18 cellular contexts compared by ENCODE assay signal in the genomic region with DNA sequence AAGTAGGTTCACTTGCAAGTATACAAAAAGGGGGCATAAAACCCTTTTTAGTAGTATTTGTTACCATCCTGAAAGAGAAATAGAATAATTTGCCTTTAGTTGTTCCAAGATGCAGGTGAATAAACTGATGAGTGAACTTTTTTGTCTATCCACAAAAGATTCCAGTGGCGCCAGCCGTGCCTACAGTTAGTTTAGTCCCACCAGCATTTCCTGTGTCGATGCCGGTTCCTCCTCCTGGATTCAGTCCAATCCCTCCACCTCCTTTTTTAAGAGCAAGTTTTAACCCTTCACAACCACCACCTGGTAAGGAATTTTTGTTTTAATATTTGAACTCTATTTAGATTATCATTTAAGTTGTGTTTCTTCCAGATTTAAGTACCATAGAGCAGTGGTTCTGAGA.
DNase-seq lines count a peak whose midpoint lies in the region; ATAC-seq and TF ChIP-seq lines count a peak whose summit lies in the region.
"Had no signal": no experiment of that assay in that cellular context is flagged by ENCODE, and none has a peak within 500 bp of the region (broad histone marks: within the 10 kb centered on the region; RNA-seq: fewer than 3 reads in every experiment).

No MANE protein-coding gene starts in this region.

- no peak overlapping the region for H3K9ac ChIP-seq in H9 (ENCODE audit: extremely low read depth, insufficient read length, low read length)

- no peak overlapping the region for H3K56ac ChIP-seq in H9 (ENCODE audit: insufficient read length, low read depth, low read length)

- H2BK12ac ChIP-seq in H9 (ENCODE audit: insufficient read length, low read depth, low read length), result no peak overlapping the region

- H3K4me3 Mint-ChIP-seq in H9, result no peak overlapping the region
- H3K4me3 Mint-ChIP-seq: activated CD8-positive, alpha-beta T cell treated with anti-CD3 and anti-CD28 coated beads, Interleukin-2, amount 10 ng/mL, durations not matched to agents 7 days and 5 days; memory B cell; naive B cell; type B pancreatic cell had no signal

- H2BK120ac ChIP-seq in H9 (ENCODE audit: low read depth, low read length, poor library complexity, severe bottlenecking), result no peak overlapping the region

- no peak overlapping the region for H2BK15ac ChIP-seq in H9 (ENCODE audit: low read depth, low read length)

- DNase-seq in NCI-H2029 treated with DMSO at 0.1 percent for 48 hours (lab: John Stamatoyannopoulos, UW), result peak; percentile 17
- no peak for DNase-seq in NCI-H2029 (lab: John Stamatoyannopoulos, UW)
- peak; percentile 5 for DNase-seq in COR-L47 (lab: John Stamatoyannopoulos, UW)
- peak in 1 of 3 donors; percentile 55 for DNase-seq in right cardiac atrium
- no peak for DNase-seq in H9
- DNase-seq: activated CD8-positive, alpha-beta T cell treated with anti-CD3 and anti-CD28 coated beads, Interleukin-2, amount 10 ng/mL, durations not matched to agents 7 days and 5 days; DMS79; effector CD4-positive, alpha-beta T cell; naive B cell; NCI-H1092; NCI-H526; right lobe of liver had no signal

- H3K9me3 ChIP-seq in right cardiac atrium (ENCODE audit: control insufficient read depth, low read length) (no peaks in the 10 kb centered on the region), H9 (ENCODE audit: control insufficient read depth, low read depth, low read length) (no peaks in the 10 kb centered on the region)
- H3K9me3 ChIP-seq: right lobe of liver had no signal

- intact Hi-C loops in right cardiac atrium (cut with DNase I), result no loop called here

- H4K20me1 ChIP-seq in H9 (ENCODE audit: control insufficient read depth, insufficient read depth, insufficient read length), result no peaks in the 10 kb centered on the region

- H3K27me3 ChIP-seq in right cardiac atrium (ENCODE audit: control insufficient read depth, insufficient read depth) (no peaks in the 10 kb centered on the region), H9 (ENCODE audit: insufficient read depth, low read length) (no peaks in the 10 kb centered on the region)
- H3K27me3 ChIP-seq: right lobe of liver had no signal

- no peak overlapping the region for H3K18ac ChIP-seq in H9 (ENCODE audit: insufficient read length, low read depth, low read length)

- H3K4me1 Mint-ChIP-seq in H9, result peaks cover 5 to 10% of the 10 kb centered on the region in 2 experiments; a peak in 3 of 4 replicates

- TF ChIP-seq CTCF in VCaP (conservative IDR thresholded peaks at IDR 0.05) (no peak), H9 (conservative IDR thresholded peaks at IDR 0.05) (no peak)

- H3K27ac Mint-ChIP-seq in H9, result 0 out of 7 replicates have a peak overlapping the region, but pooled peaks of 1 of the 3 experiments have one; percentile 67
- H3K27ac Mint-ChIP-seq: activated CD8-positive, alpha-beta T cell treated with anti-CD3 and anti-CD28 coated beads, Interleukin-2, amount 10 ng/mL, durations not matched to agents 7 days and 5 days; type B pancreatic cell had no signal

- no peak overlapping the region for H4K8ac ChIP-seq in H9 (replicated peaks; ENCODE audit: insufficient read length, low read depth, low read length)

- no peak overlapping the region for H2AFZ ChIP-seq in H9 (ENCODE audit: low read length)

- H3K79me2 ChIP-seq in H9 (ENCODE audit: insufficient read depth, low read length), result no peaks in the 10 kb centered on the region; the same call in 1 of the 2 replicates

- 12% methylated on average over 4 of the region's 4 CpGs for WGBS in right cardiac atrium
- whole genome bisulfite sequencing in H9 (ENCODE audit: extremely low coverage, insufficient read length, low lambda C conversion rate), result no CpG with 5 or more reads among the region's 4 CpGs

- no peaks in the 10 kb centered on the region for H3K27me3 Mint-ChIP-seq in H9 (ENCODE audit: low read depth)
- H3K27me3 Mint-ChIP-seq: memory B cell, naive B cell, type B pancreatic cell had no signal

- H3K23ac ChIP-seq in H9 (ENCODE audit: insufficient read length, low read depth, low read length), result no peak overlapping the region

- no peak overlapping the region for H4K91ac ChIP-seq in H9 (ENCODE audit: insufficient read length, low read depth, low read length)

- H3T11ph ChIP-seq in H9 (ENCODE audit: low read length), result no peak overlapping the region

- H3K4ac ChIP-seq in H9 (ENCODE audit: low read depth, low read length), result no peak overlapping the region

- no peak overlapping the region for H3K4me3 ChIP-seq in right cardiac atrium (ENCODE audit: low read length)
- H3K4me3 ChIP-seq: right lobe of liver had no signal

- no peak overlapping the region for H4K5ac ChIP-seq in H9 (ENCODE audit: insufficient read length, low read depth, low read length)

- no peak overlapping the region for H2BK20ac ChIP-seq in H9 (ENCODE audit: low read depth, low read length, poor library complexity, severe bottlenecking)

- H3K79me1 ChIP-seq in H9 (ENCODE audit: insufficient read depth, low read depth, low read length, poor library complexity, severe bottlenecking), result peaks cover 3% of the 10 kb centered on the region

- no peak overlapping the region for H3K14ac ChIP-seq in H9 (ENCODE audit: insufficient read depth, low read length)

- no peaks in the 10 kb centered on the region for H3K9me3 Mint-ChIP-seq in H9
- H3K9me3 Mint-ChIP-seq: memory B cell, naive B cell, type B pancreatic cell had no signal

- no peak overlapping the region for H2AK5ac ChIP-seq in H9 (ENCODE audit: insufficient read length, low read length)

- no peaks in the 10 kb centered on the region for H3K23me2 ChIP-seq in H9 (ENCODE audit: insufficient read length, low read depth, low read length, poor library complexity, severe bottlenecking)

- ATAC-seq in right cardiac atrium (peak; percentile 34 to 55), GM19463 (IDR thresholded peaks at IDR 0.05; ENCODE audit: unreplicated experiment) (no peak), HG03565 (IDR thresholded peaks at IDR 0.05; ENCODE audit: unreplicated experiment) (no peak)
- ATAC-seq: activated CD4-positive, CD25-positive, alpha-beta regulatory T cell treated with anti-CD3 and anti-CD28 coated beads, Interleukin-2, amount 50 U/mL, for 24 hours; activated CD8-positive, alpha-beta T cell treated with anti-CD3 and anti-CD28 coated beads, Interleukin-2, amount 10 ng/mL, durations not matched to agents 7 days and 5 days; right lobe of liver had no signal

- H2BK5ac ChIP-seq in H9 (ENCODE audit: insufficient read length, low read length), result no peak overlapping the region

- no peak overlapping the region for H3K4me2 ChIP-seq in H9 (ENCODE audit: insufficient read depth, insufficient read length, low read length)

- peaks cover 3% of the 10 kb centered on the region for H3K4me1 ChIP-seq in right cardiac atrium (ENCODE audit: control insufficient read depth, insufficient read depth, low read length)
- no peaks in the 10 kb centered on the region for H3K4me1 ChIP-seq in H9 (ENCODE audit: insufficient read depth, low read length)
- H3K4me1 ChIP-seq: right lobe of liver had no signal

- peaks cover 21 to 67% (median 56%) of the 10 kb centered on the region in 3 experiments; a peak in 6 of 7 replicates for H3K36me3 Mint-ChIP-seq in H9 (ENCODE audit: insufficient read depth in 1 of 3, low read depth in 3 of 3)

- H3K27ac ChIP-seq in VCaP, result peak overlapping the region; percentile 16
- H3K27ac ChIP-seq in right cardiac atrium (ENCODE audit: low read length), result no peak overlapping the region
- no peak overlapping the region for H3K27ac ChIP-seq in H9 (ENCODE audit: insufficient read length, low read depth, low read length)
- H3K27ac ChIP-seq: right lobe of liver had no signal

Comparison
In these comparisons a context has a peak if more than half of its experiments do, and no peak if none do; other contexts are left out.
1. DNase-seq: peak in NCI-H2029 treated with DMSO at 0.1 percent for 48 hours (single experiment) and COR-L47 (single experiment); none in NCI-H2029 (single experiment) and H9 (single experiment).
2. ATAC-seq: peak in right cardiac atrium (2 of 2); none in GM19463 (single experiment) and HG03565 (single experiment).